Comparison of ENCODE assay signal across 17 cellular contexts in the genomic region with DNA sequence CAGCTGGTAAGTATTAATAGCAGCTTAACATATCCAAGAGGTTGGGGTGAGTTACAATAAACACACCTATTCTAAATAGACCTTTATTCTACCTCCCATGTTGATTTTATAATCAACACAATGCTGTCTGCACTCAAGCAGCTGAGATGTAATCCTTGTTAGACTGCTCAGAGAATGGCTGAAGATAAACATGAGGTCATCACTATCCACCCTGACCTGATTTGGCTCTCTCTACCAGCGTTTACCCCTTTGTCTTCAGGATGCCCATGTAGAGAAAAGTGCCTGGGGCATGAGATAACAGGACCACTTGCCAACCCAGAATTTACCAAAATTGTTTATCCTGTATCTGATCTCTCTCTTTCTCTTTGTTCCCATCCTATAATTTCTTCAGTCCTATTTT.
DNase-seq lines count a peak whose midpoint lies in the region; ATAC-seq, FAIRE-seq and TF ChIP-seq lines count a peak whose summit lies in the region.
"Had no signal": no experiment of that assay in that cellular context is flagged by ENCODE, and none has a peak within 500 bp of the region (broad histone marks: within the 10 kb centered on the region; RNA-seq: fewer than 3 reads in every experiment).

No MANE protein-coding gene starts in this region.

- H3K4me3 ChIP-seq in HEK293 (ENCODE audit: low read depth, low read length) (no peak overlapping the region), keratinocyte (ENCODE audit: control insufficient read depth in 2 of 3, extremely low read depth in 1 of 3, insufficient read depth in 2 of 3, low read depth in 1 of 3, low read length in 3 of 3) (no peak overlapping the region)
- H3K4me3 ChIP-seq: MG63 had no signal

- H3K27ac ChIP-seq in HEK293 (ENCODE audit: extremely low read depth, low read depth, low read length): no peak overlapping the region
- H3K27ac ChIP-seq in keratinocyte (ENCODE audit: control insufficient read depth, insufficient read depth, low read length): no peak overlapping the region

- FAIRE-seq in keratinocyte (lab: Jason Lieb, UNC): peak; percentile 74
- FAIRE-seq: H54 had no signal

- H3K79me2 ChIP-seq in keratinocyte (ENCODE audit: control insufficient read depth, insufficient read depth, low read length): no peaks in the 10 kb centered on the region

- dilution Hi-C loops in keratinocyte (cut with MboI; ENCODE audit: extremely low pct_ligation_motif_present, low sequenced_read_pairs): no loop called here

- intact Hi-C loops in activated naive CD4-positive, alpha-beta T cell treated with anti-CD3 and anti-CD28 coated beads for 36 hours (cut with micrococcal nuclease): no loop called here

- H3K4me1 ChIP-seq in HEK293 (ENCODE audit: control insufficient read depth, insufficient read depth, low read length) (no peaks in the 10 kb centered on the region), keratinocyte (ENCODE audit: control insufficient read depth, extremely low read depth, insufficient read depth, low read length) (peaks cover 19% of the 10 kb centered on the region)

- CTCF ChIA-PET in HEK293 (lab: Yijun Ruan, JAX): no interaction called here
- CTCF ChIA-PET in activated naive CD4-positive, alpha-beta T cell treated with anti-CD3 and anti-CD28 coated beads for 36 hours (lab: Charles Lee): no interaction called here

- TF ChIP-seq CTCF in HEK293 (tag by site-specific recombination; IDR thresholded peaks at IDR 0.05): no peak
- TF ChIP-seq CTCF in keratinocyte (optimal IDR thresholded peaks at IDR 0.05 in 1 of 3, IDR thresholded peaks at IDR 0.05 in 1 of 3, conservative IDR thresholded peaks at IDR 0.05 in 1 of 3; ENCODE audit: extremely low read depth in 1 of 3, insufficient read depth in 2 of 3, low read length in 3 of 3): no peak

- DNase-seq in A172 (ENCODE audit: low spot score) (peak; percentile 18), NCI-H774 (lab: John Stamatoyannopoulos, UW) (peak; percentile 22), keratinocyte (ENCODE audit: low read depth, low spot score) (no peak), RPMI8226 (no peak)
- DNase-seq in activated naive CD4-positive, alpha-beta T cell treated with anti-CD3 and anti-CD28 coated beads, Interleukin-2, amount 50 U/mL, for 72 hours (ENCODE audit: low spot score in 2 of 2): no peak
- no peak for DNase-seq in activated naive CD4-positive, alpha-beta T cell treated with anti-CD3 and anti-CD28 coated beads for 36 hours
- DNase-seq: AML-193, Calu3, MG63, NCI-H1092 treated with DMSO at 0.1 percent for 48 hours, NCI-H1694 treated with DMSO at 0.1 percent for 48 hours, NCI-H2171, NCI-H526, Right ventricle myocardium superior had no signal

- peaks cover 10 to 14% of the 10 kb centered on the region in 2 donors for H3K9me3 Mint-ChIP-seq in activated naive CD4-positive, alpha-beta T cell treated with anti-CD3 and anti-CD28 coated beads, Interleukin-2, amount 50 U/mL, for 72 hours
- H3K9me3 Mint-ChIP-seq in activated naive CD4-positive, alpha-beta T cell treated with anti-CD3 and anti-CD28 coated beads for 36 hours: peaks cover 9% of the 10 kb centered on the region

- H3K27me3 Mint-ChIP-seq in activated naive CD4-positive, alpha-beta T cell treated with anti-CD3 and anti-CD28 coated beads for 36 hours (ENCODE audit: low read depth): no peaks in the 10 kb centered on the region

- H3K9me3 ChIP-seq in HEK293 (ENCODE audit: control insufficient read depth, insufficient read depth, low read depth, low read length) (no peaks in the 10 kb centered on the region), keratinocyte (ENCODE audit: control insufficient read depth, low read depth, low read length) (no peaks in the 10 kb centered on the region)
- H3K9me3 ChIP-seq: MG63 had no signal

- no peaks in the 10 kb centered on the region for H3K27me3 ChIP-seq in keratinocyte (ENCODE audit: control insufficient read depth, extremely low read depth, insufficient read depth, low read length)
- H3K27me3 ChIP-seq: MG63 had no signal

- H2AFZ ChIP-seq in keratinocyte (ENCODE audit: control insufficient read depth, low read length): no peak overlapping the region

- H3K36me3 Mint-ChIP-seq in activated naive CD4-positive, alpha-beta T cell treated with anti-CD3 and anti-CD28 coated beads, Interleukin-2, amount 50 U/mL, for 72 hours: no peaks in the 10 kb centered on the region
- H3K36me3 Mint-ChIP-seq in activated naive CD4-positive, alpha-beta T cell treated with anti-CD3 and anti-CD28 coated beads for 36 hours (ENCODE audit: low read depth): no peaks in the 10 kb centered on the region

- no peak overlapping the region for H3K27ac Mint-ChIP-seq in activated naive CD4-positive, alpha-beta T cell treated with anti-CD3 and anti-CD28 coated beads, Interleukin-2, amount 50 U/mL, for 72 hours
- H3K27ac Mint-ChIP-seq in activated naive CD4-positive, alpha-beta T cell treated with anti-CD3 and anti-CD28 coated beads for 36 hours: no peak overlapping the region

- ATAC-seq in activated naive CD4-positive, alpha-beta T cell treated with anti-CD3 and anti-CD28 coated beads, Interleukin-2, amount 50 U/mL, for 72 hours: no peak
- no peak for ATAC-seq in HG03097 (IDR thresholded peaks at IDR 0.05; ENCODE audit: low FRiP score, unreplicated experiment)

- H4K20me1 ChIP-seq in keratinocyte (ENCODE audit: control insufficient read depth, extremely low read depth, insufficient read depth, low read length): no peaks in the 10 kb centered on the region

- POLR2A ChIA-PET in HEK293 (lab: Yijun Ruan, JAX): no interaction called here

- no peaks in the 10 kb centered on the region for H3K9me1 ChIP-seq in keratinocyte (ENCODE audit: control insufficient read depth, extremely low read depth, insufficient read depth, low read length)

- H3K4me3 Mint-ChIP-seq in activated naive CD4-positive, alpha-beta T cell treated with anti-CD3 and anti-CD28 coated beads for 36 hours: no peak overlapping the region

- H3K36me3 ChIP-seq in HEK293 (ENCODE audit: control insufficient read depth in 2 of 2, insufficient read depth in 1 of 2, low read length in 2 of 2) (no peaks in the 10 kb centered on the region), keratinocyte (ENCODE audit: control insufficient read depth in 2 of 2, extremely low read depth in 1 of 2, insufficient read depth in 2 of 2, low read length in 2 of 2) (no peaks in the 10 kb centered on the region)
- H3K36me3 ChIP-seq: MG63 had no signal

- H3K9ac ChIP-seq in keratinocyte (ENCODE audit: control insufficient read depth, extremely low read depth, insufficient read depth, low read length): no peak overlapping the region

- no peaks in the 10 kb centered on the region for H3K4me1 Mint-ChIP-seq in activated naive CD4-positive, alpha-beta T cell treated with anti-CD3 and anti-CD28 coated beads for 36 hours (ENCODE audit: low read depth)

- no peak overlapping the region for H3K4me2 ChIP-seq in keratinocyte (ENCODE audit: control insufficient read depth, extremely low read depth, insufficient read depth, low read depth, low read length)

TF ChIP-seq in HEK293, 187 proteins besides CTCF, POLR2A, EP300 and RAD21:
- TF ChIP-seq, protein P1, sequence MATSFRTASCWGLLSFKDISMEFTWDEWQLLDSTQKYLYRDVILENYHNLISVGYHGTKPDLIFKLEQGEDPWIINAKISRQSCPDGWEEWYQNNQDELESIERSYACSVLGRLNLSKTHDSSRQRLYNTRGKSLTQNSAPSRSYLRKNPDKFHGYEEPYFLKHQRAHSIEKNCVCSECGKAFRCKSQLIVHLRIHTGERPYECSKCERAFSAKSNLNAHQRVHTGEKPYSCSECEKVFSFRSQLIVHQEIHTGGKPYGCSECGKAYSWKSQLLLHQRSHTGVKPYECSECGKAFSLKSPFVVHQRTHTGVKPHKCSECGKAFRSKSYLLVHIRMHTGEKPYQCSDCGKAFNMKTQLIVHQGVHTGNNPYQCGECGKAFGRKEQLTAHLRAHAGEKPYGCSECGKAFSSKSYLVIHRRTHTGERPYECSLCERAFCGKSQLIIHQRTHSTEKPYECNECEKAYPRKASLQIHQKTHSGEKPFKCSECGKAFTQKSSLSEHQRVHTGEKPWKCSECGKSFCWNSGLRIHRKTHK (tag by site-specific recombination; IDR thresholded peaks at IDR 0.05): no peak
- TF ChIP-seq HOXD13 (CRISPR knock-in tag; IDR thresholded peaks at IDR 0.05; ENCODE audit: borderline replicate concordance): 0 out of 2 replicates have a peak, but pooled peaks have one; percentile 38
TF ChIP-seq in HEK293: peak in this region for 1.

Comparison
In these comparisons a context has a peak if more than half of its experiments do, and no peak if none do; other contexts are left out.
1. DNase-seq: peak in A172 (single experiment) and NCI-H774 (single experiment); none in keratinocyte (single experiment), RPMI8226 (single experiment), activated naive CD4-positive, alpha-beta T cell treated with anti-CD3 and anti-CD28 coated beads, Interleukin-2, amount 50 U/mL, for 72 hours (0 of 2) and activated naive CD4-positive, alpha-beta T cell treated with anti-CD3 and anti-CD28 coated beads for 36 hours (single experiment).